ENCODE assay signal across 10 cellular contexts in genomic region chr4:38939150-38939549, GRCh38.
DNase-seq lines count a peak whose midpoint lies in the region; ATAC-seq, FAIRE-seq and TF ChIP-seq lines count a peak whose summit lies in the region.
"Had no signal": no experiment of that assay in that cellular context is flagged by ENCODE, and none has a peak within 500 bp of the region (broad histone marks: within the 10 kb centered on the region; RNA-seq: fewer than 3 reads in every experiment).

No MANE protein-coding gene starts in this region.

- FAIRE-seq in GM12878 (lab: Jason Lieb, UNC), result no peak
- FAIRE-seq: endothelial cell of umbilical vein had no signal

- no peak for TF ChIP-seq CTCF in GM12878 (IDR thresholded peaks at IDR 0.05 in 2 of 3, conservative IDR thresholded peaks at IDR 0.05 in 1 of 3; ENCODE audit: control insufficient read depth in 2 of 3, extremely low read depth in 1 of 3, insufficient read depth in 1 of 3, low read depth in 3 of 3, low read length in 3 of 3)

- no peak overlapping the region; the same call in 1 of the 2 replicates for H3K4me2 ChIP-seq in GM12878 (ENCODE audit: control insufficient read depth, insufficient read depth)

- H2AFZ ChIP-seq in GM12878 (ENCODE audit: control insufficient read depth, low read depth, low read length), result no peak overlapping the region

- SMC1A ChIA-PET in GM12878 (lab: Charles Lee; ENCODE audit: uncharacterized antibody, unreplicated experiment), result interaction anchor here (0.6 kb wide), 1 partner anchor 45 kb away, joined by 3 read pairs; no protein-coding TSS in a partner anchor

- no peaks in the 10 kb centered on the region for H3K36me3 ChIP-seq in GM12878 (ENCODE audit: control insufficient read depth in 2 of 2, insufficient read depth in 2 of 2, low read length in 1 of 2)

- POLR2A ChIA-PET in GM12878 (lab: Charles Lee), result interaction anchor here (0.7 kb wide), 2 partner anchors 37 to 104 kb away, joined by 3 to 4 read pairs; no protein-coding TSS in a partner anchor

- no TSS peak for BruUV-seq in GM12878 (replicated peaks; lab: Mats Ljungman, UMichigan)

- RAD21 ChIA-PET in GM12878 (lab: Charles Lee; ENCODE audit: unreplicated experiment), result no interaction called here

- ATAC-seq in GM18861 (IDR thresholded peaks at IDR 0.05; ENCODE audit: unreplicated experiment) (peak; percentile 97), GM21367 (IDR thresholded peaks at IDR 0.05; ENCODE audit: unreplicated experiment) (peak; percentile 80), HG03060 (IDR thresholded peaks at IDR 0.05; ENCODE audit: low read depth, unreplicated experiment) (peak; percentile 90), GM12878 (peak; percentile 95)
- ATAC-seq: HCT116 had no signal

- H3K27ac ChIP-seq in GM12878 (ENCODE audit: control insufficient read depth, insufficient read depth), result no peak overlapping the region
- H3K27ac ChIP-seq: testis had no signal

- TF ChIP-seq RAD21 in GM12878 (IDR thresholded peaks at IDR 0.05; ENCODE audit: insufficient read depth, low read depth, low read length), result no peak

- CTCF ChIA-PET in GM12878 (lab: Yijun Ruan, JAX), result no interaction called here

- in situ Hi-C loops in GM12878 (cut with MboI), result no loop called here

- WGBS in GM12878 (ENCODE audit: insufficient coverage, insufficient replicate concordance, low lambda C conversion rate, missing lambda C conversion rate), result 0% methylated on average over 1 of the region's 1 CpG

- peak; percentile 68 for DNase-seq in GM12878 (ENCODE audit: low read depth, low spot score)
- no peak for DNase-seq in NCI-H187 (lab: John Stamatoyannopoulos, UW)
- DNase-seq in amniotic stem cell (lab: John Stamatoyannopoulos, UW), result no peak
- no peak for DNase-seq in NCI-H2081 treated with DMSO at 0.1 percent for 48 hours (lab: John Stamatoyannopoulos, UW)
- DNase-seq: testis had no signal

- H3K9ac ChIP-seq in GM12878 (ENCODE audit: control insufficient read depth, insufficient read depth, low read length), result no peak overlapping the region

- intact Hi-C loops in GM12878 (cut with micrococcal nuclease; ENCODE audit: unreplicated experiment), result loop anchor here (5.0 kb wide), 2 partner anchors 43 to 93 kb away; partner anchors contain the start of gene TMEM156

- peak; percentile 58 to 89; a peak in 2 of 4 replicates for TF ChIP-seq EP300 in GM12878 (IDR thresholded peaks at IDR 0.05; ENCODE audit: borderline replicate concordance in 1 of 2, control insufficient read depth in 1 of 2, low read depth in 2 of 2, low read length in 2 of 2)

- peaks cover 20% of the 10 kb centered on the region for H3K4me1 ChIP-seq in GM12878 (ENCODE audit: control insufficient read depth, insufficient read depth, low read length)
- H3K4me1 ChIP-seq: testis had no signal

- no peaks in the 10 kb centered on the region for H3K9me3 ChIP-seq in GM12878 (replicated peaks; ENCODE audit: control insufficient read depth, insufficient read depth, low read length)
- H3K9me3 ChIP-seq: testis had no signal

- no peaks in the 10 kb centered on the region for H3K79me2 ChIP-seq in GM12878 (ENCODE audit: control insufficient read depth, insufficient read depth, low read length)

- no peak overlapping the region for H3K4me3 ChIP-seq in GM12878
- H3K4me3 ChIP-seq: testis had no signal

- no peaks in the 10 kb centered on the region for H3K27me3 ChIP-seq in GM12878 (replicated peaks in 1 of 2; ENCODE audit: control insufficient read depth in 2 of 2, insufficient read depth in 2 of 2, low read length in 1 of 2)
- H3K27me3 ChIP-seq: testis had no signal

- no peaks in the 10 kb centered on the region for H4K20me1 ChIP-seq in GM12878 (ENCODE audit: control insufficient read depth, insufficient read depth)

- no peak for TF ChIP-seq POLR2A in GM12878 (IDR thresholded peaks at IDR 0.05; ENCODE audit: low read depth, low read length)

TF ChIP-seq in GM12878, 131 proteins besides CTCF, POLR2A, EP300 and RAD21 (continues in another document):
- TF ChIP-seq ZBTB11 (CRISPR knock-in tag; IDR thresholded peaks at IDR 0.05) (no peak), MTA3 (IDR thresholded peaks at IDR 0.05; ENCODE audit: borderline replicate concordance, low read length) (peak; percentile 57; the same call in 1 of the 2 replicates), MEF2B (IDR thresholded peaks at IDR 0.05; ENCODE audit: partially characterized antibody, poor library complexity, severe bottlenecking) (peak; percentile 86), MTA2 (IDR thresholded peaks at IDR 0.05; ENCODE audit: low read depth) (peak; percentile 94), ZBED1 (IDR thresholded peaks at IDR 0.05; ENCODE audit: borderline replicate concordance) (peak; percentile 58; the same call in 1 of the 2 replicates), NFIC (IDR thresholded peaks at IDR 0.05; ENCODE audit: low read depth, low read length) (peak; percentile 91), PRDM15 (CRISPR knock-in tag; IDR thresholded peaks at IDR 0.05) (no peak), DPF2 (IDR thresholded peaks at IDR 0.05) (peak; percentile 80), SKIL (IDR thresholded peaks at IDR 0.05; ENCODE audit: low read depth, poor library complexity, severe bottlenecking) (peak; percentile 78), ZNF274 (IDR thresholded peaks at IDR 0.05; ENCODE audit: insufficient read depth, insufficient read length) (no peak), JUNB (IDR thresholded peaks at IDR 0.05) (peak; percentile 83)
